8 cellular contexts compared by ENCODE assay signal in the genomic region with DNA sequence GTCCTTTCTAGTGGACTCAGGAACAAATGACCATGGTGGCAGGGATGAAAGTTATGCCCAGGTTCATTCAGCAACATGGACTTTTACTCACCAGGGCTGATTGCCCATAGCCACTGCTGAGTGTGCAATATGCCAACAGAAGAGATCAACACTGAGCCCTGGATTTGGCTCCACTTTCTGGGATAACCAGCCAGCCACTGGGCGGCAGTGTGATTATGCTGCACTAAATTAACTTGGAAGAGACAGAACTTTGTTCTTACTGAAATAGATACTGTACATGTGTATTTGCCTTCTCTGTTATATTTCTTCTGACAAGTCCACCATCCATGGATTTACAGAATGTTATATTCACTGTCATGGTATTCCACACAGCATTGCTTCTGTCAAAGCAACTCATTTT.
A peak's percentile ranks its signal among the peaks of the same experiment; 100 is the strongest.
DNase-seq lines count a peak whose midpoint lies in the region; ATAC-seq, FAIRE-seq and TF ChIP-seq lines count a peak whose summit lies in the region.

No MANE protein-coding gene starts in this region.

- DNase-seq in AG04450 (ENCODE audit: low read depth, low spot score) (no peak), amniotic stem cell (lab: John Stamatoyannopoulos, UW) (peak; percentile 1), kidney (no peak), hepatic stellate cell (ENCODE audit: low spot score) (no peak), NCI-H146 treated with DMSO at 0.1 percent for 48 hours (lab: John Stamatoyannopoulos, UW; ENCODE audit: unreplicated experiment) (no peak)

- H3K9me3 ChIP-seq in AG04450 (ENCODE audit: control insufficient read depth, insufficient read depth, low read length): no peaks in the 10 kb centered on the region
- H3K9me3 ChIP-seq in HEK293 (ENCODE audit: control insufficient read depth, insufficient read depth, low read depth, low read length): no peaks in the 10 kb centered on the region
- H3K9me3 ChIP-seq in kidney (ENCODE audit: control insufficient read depth in 1 of 2, low read length in 2 of 2): no peaks in the 10 kb centered on the region

- no peaks in the 10 kb centered on the region for H3K27me3 ChIP-seq in AG04450 (ENCODE audit: control insufficient read depth, insufficient read depth, low read length)

- H3K36me3 ChIP-seq in HEK293 (ENCODE audit: control insufficient read depth in 2 of 2, insufficient read depth in 1 of 2, low read length in 2 of 2): no peaks in the 10 kb centered on the region
- no peaks in the 10 kb centered on the region for H3K36me3 ChIP-seq in kidney (ENCODE audit: control insufficient read depth in 1 of 2, insufficient read depth in 2 of 2, low read length in 2 of 2)

- no peak overlapping the region for H3K9ac ChIP-seq in kidney (ENCODE audit: low read length in 2 of 2)

- H3K4me3 ChIP-seq in AG04450 (ENCODE audit: low read depth, low read length) (no peak overlapping the region), HEK293 (ENCODE audit: low read depth, low read length) (no peak overlapping the region), kidney (ENCODE audit: low read length in 2 of 2) (no peak overlapping the region)

- H3K4me1 ChIP-seq in HEK293 (ENCODE audit: control insufficient read depth, insufficient read depth, low read length) (no peaks in the 10 kb centered on the region), kidney (ENCODE audit: control insufficient read depth in 1 of 2, insufficient read depth in 1 of 2, low read depth in 1 of 2, low read length in 2 of 2) (no peaks in the 10 kb centered on the region)

- ATAC-seq in GM18870 (IDR thresholded peaks at IDR 0.05; ENCODE audit: unreplicated experiment) (no peak), GM21381 (IDR thresholded peaks at IDR 0.05; ENCODE audit: unreplicated experiment) (no peak)

- no peak for FAIRE-seq in kidney (lab: Jason Lieb, UNC)

- POLR2A ChIA-PET in AG04450 (lab: Yijun Ruan, JAX): no interaction called here
- POLR2A ChIA-PET in HEK293 (lab: Yijun Ruan, JAX): no interaction called here

- H3K27ac ChIP-seq in AG04450 (ENCODE audit: low read depth, low read length) (no peak overlapping the region), HEK293 (ENCODE audit: extremely low read depth, low read depth, low read length) (no peak overlapping the region), kidney (ENCODE audit: low read depth in 2 of 2, low read length in 2 of 2) (no peak overlapping the region)

- intact Hi-C loops in kidney (cut with DNase I): no loop called here

- peak; percentile 24 for TF ChIP-seq CTCF in AG04450 (IDR thresholded peaks at IDR 0.05; ENCODE audit: low read depth, low read length)
- TF ChIP-seq CTCF in HEK293 (tag by site-specific recombination; IDR thresholded peaks at IDR 0.05): no peak
- TF ChIP-seq CTCF in kidney (IDR thresholded peaks at IDR 0.05; ENCODE audit: borderline replicate concordance, extremely low read depth, insufficient read depth): peak; percentile 47

- CTCF ChIA-PET in AG04450 (lab: Charles Lee) (no interaction called here), HEK293 (lab: Yijun Ruan, JAX) (interaction anchor here (0.6 to 0.7 kb wide), 3 partner anchors 28 to 322 kb away, joined by 3 to 4 read pairs (median 3); no protein-coding TSS in a partner anchor)

TF ChIP-seq in HEK293, 187 proteins besides CTCF, POLR2A, EP300 and RAD21:
- TF ChIP-seq ZNF157 (tag by site-specific recombination; IDR thresholded peaks at IDR 0.05) (no peak), ZBTB21 (tag by site-specific recombination; IDR thresholded peaks at IDR 0.05) (no peak), ZNF654 (tag by site-specific recombination; IDR thresholded peaks at IDR 0.05; ENCODE audit: low read depth) (peak; percentile 33), MEIS1 (CRISPR knock-in tag; IDR thresholded peaks at IDR 0.05; ENCODE audit: borderline replicate concordance) (no peak), ZNF600 (tag by site-specific recombination; IDR thresholded peaks at IDR 0.05) (no peak), WT1 (tag by site-specific recombination; IDR thresholded peaks at IDR 0.05) (no peak)
- TF ChIP-seq, protein P1, sequence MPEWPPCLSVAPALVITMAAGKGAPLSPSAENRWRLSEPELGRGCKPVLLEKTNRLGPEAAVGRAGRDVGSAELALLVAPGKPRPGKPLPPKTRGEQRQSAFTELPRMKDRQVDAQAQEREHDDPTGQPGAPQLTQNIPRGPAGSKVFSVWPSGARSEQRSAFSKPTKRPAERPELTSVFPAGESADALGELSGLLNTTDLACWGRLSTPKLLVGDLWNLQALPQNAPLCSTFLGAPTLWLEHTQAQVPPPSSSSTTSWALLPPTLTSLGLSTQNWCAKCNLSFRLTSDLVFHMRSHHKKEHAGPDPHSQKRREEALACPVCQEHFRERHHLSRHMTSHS (tag by site-specific recombination; IDR thresholded peaks at IDR 0.05): no peak
